In the genomic region with DNA sequence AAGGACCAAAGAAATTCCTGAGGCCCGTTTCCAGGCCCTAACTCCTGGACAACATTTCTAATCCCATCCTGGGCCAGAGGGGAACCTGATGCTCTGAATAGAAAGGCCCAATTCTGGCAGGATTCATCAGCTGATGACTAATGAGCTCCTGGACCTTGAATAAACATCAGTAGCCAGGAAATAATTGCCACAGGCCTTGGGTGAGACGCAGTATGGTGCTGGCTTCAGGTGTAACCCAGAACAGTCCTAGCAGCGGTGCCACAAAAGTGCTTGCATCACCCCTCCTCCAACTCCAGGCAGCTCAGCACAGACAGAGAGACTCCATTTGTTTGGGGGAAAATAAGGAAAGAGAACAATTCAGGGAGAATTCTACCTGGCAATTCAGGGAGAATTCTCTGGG, we compare ENCODE assay signal across 24 cellular contexts.
DNase-seq lines count a peak whose midpoint lies in the region; ATAC-seq, FAIRE-seq and TF ChIP-seq lines count a peak whose summit lies in the region.
"Had no signal": no experiment of that assay in that cellular context is flagged by ENCODE, and none has a peak within 500 bp of the region (broad histone marks: within the 10 kb centered on the region; RNA-seq: fewer than 3 reads in every experiment).

No MANE protein-coding gene starts in this region.

- H3K9me2 ChIP-seq in PC-3 (replicated peaks; ENCODE audit: low read length): no peaks in the 10 kb centered on the region

- H3K4me2 ChIP-seq in PC-3 (ENCODE audit: low read length): no peak overlapping the region
- H3K4me2 ChIP-seq in keratinocyte (ENCODE audit: control insufficient read depth, extremely low read depth, insufficient read depth, low read depth, low read length): no peak overlapping the region

- intact Hi-C loops in PC-3 (cut with micrococcal nuclease): no loop called here

- H3K4me1 ChIP-seq in PC-3 (ENCODE audit: insufficient read depth, low read length): peaks cover 4% of the 10 kb centered on the region
- peaks cover 3% of the 10 kb centered on the region for H3K4me1 ChIP-seq in keratinocyte (ENCODE audit: control insufficient read depth, extremely low read depth, insufficient read depth, low read length)
- H3K4me1 ChIP-seq: Caco-2 had no signal

- 0 out of 2 replicates have a peak, but pooled peaks cover 4% of the 10 kb centered on the region for H3K9me3 ChIP-seq in PC-3 (ENCODE audit: low read length)
- no peaks in the 10 kb centered on the region for H3K9me3 ChIP-seq in keratinocyte (ENCODE audit: control insufficient read depth, low read depth, low read length)
- H3K9me3 ChIP-seq: Caco-2 had no signal

- H3K9me1 ChIP-seq in keratinocyte (ENCODE audit: control insufficient read depth, extremely low read depth, insufficient read depth, low read length): no peaks in the 10 kb centered on the region

- H3K79me2 ChIP-seq in PC-3 (ENCODE audit: low read length): no peaks in the 10 kb centered on the region
- H3K79me2 ChIP-seq in keratinocyte (ENCODE audit: control insufficient read depth, insufficient read depth, low read length): no peaks in the 10 kb centered on the region

- no peak overlapping the region for H3K9ac ChIP-seq in PC-3 (ENCODE audit: low read length)
- no peak overlapping the region for H3K9ac ChIP-seq in keratinocyte (ENCODE audit: control insufficient read depth, extremely low read depth, insufficient read depth, low read length)

- H3K36me3 ChIP-seq in PC-3 (ENCODE audit: low read depth, low read length): no peaks in the 10 kb centered on the region
- H3K36me3 ChIP-seq in bronchial epithelial cell (ENCODE audit: control insufficient read depth, insufficient read depth, low read length): no peaks in the 10 kb centered on the region
- no peaks in the 10 kb centered on the region for H3K36me3 ChIP-seq in keratinocyte (ENCODE audit: control insufficient read depth in 2 of 2, extremely low read depth in 1 of 2, insufficient read depth in 2 of 2, low read length in 2 of 2)

- no peak overlapping the region for H3K4me3 ChIP-seq in PC-3 (ENCODE audit: low read length)
- H3K4me3 ChIP-seq in bronchial epithelial cell (ENCODE audit: low read depth, low read length): no peak overlapping the region
- no peak overlapping the region for H3K4me3 ChIP-seq in keratinocyte (ENCODE audit: control insufficient read depth in 2 of 3, extremely low read depth in 1 of 3, insufficient read depth in 2 of 3, low read depth in 1 of 3, low read length in 3 of 3)

- CTCF ChIA-PET in PC-3 (lab: Charles Lee): no interaction called here

- DNase-seq in ELR (ENCODE audit: low read depth) (peak; percentile 47), PC-3 (peak; percentile 55), bronchial epithelial cell (ENCODE audit: low read depth) (peak; percentile 77), keratinocyte (ENCODE audit: low read depth, low spot score) (no peak), EL (no peak), NCI-H82 (lab: John Stamatoyannopoulos, UW) (no peak), COLO668 (lab: John Stamatoyannopoulos, UW; ENCODE audit: unreplicated experiment) (no peak)
- DNase-seq: Caco-2; CD4-positive, alpha-beta T cell; DMS 273 treated with DMSO at 0.1 percent for 48 hours; DMS79 treated with DMSO at 0.1 percent for 48 hours; HCEC 1CT; KG1; MV-4-11; NCI-H1105 treated with DMSO at 0.1 percent for 48 hours; NCI-H2081; NCI-H2171; NCI-H345; NCI-H524 treated with DMSO at 0.1 percent for 48 hours; OCI-M1; SHP77 had no signal

- no TSS peak for BruUV-seq in PC-3 (replicated peaks; lab: Mats Ljungman, UMichigan)

- no peaks in the 10 kb centered on the region for H3F3A ChIP-seq in PC-3 (ENCODE audit: low read length, unreplicated experiment)

- H3K27me3 ChIP-seq in PC-3 (ENCODE audit: low read length) (no peaks in the 10 kb centered on the region), bronchial epithelial cell (ENCODE audit: control insufficient read depth, insufficient read depth, low read length) (no peaks in the 10 kb centered on the region), keratinocyte (ENCODE audit: control insufficient read depth, extremely low read depth, insufficient read depth, low read length) (no peaks in the 10 kb centered on the region)

- TF ChIP-seq CTCF in PC-3 (conservative IDR thresholded peaks at IDR 0.05; ENCODE audit: low read depth, low read length) (no peak), bronchial epithelial cell (IDR thresholded peaks at IDR 0.05; ENCODE audit: insufficient read depth, low read length, severe bottlenecking) (no peak), keratinocyte (optimal IDR thresholded peaks at IDR 0.05 in 1 of 3, IDR thresholded peaks at IDR 0.05 in 1 of 3, conservative IDR thresholded peaks at IDR 0.05 in 1 of 3; ENCODE audit: extremely low read depth in 1 of 3, insufficient read depth in 2 of 3, low read length in 3 of 3) (no peak)

- POLR2A ChIA-PET in PC-3 (lab: Charles Lee; ENCODE audit: unreplicated experiment): no interaction called here

- dilution Hi-C loops in keratinocyte (cut with MboI; ENCODE audit: extremely low pct_ligation_motif_present, low sequenced_read_pairs): no loop called here

- peak; percentile 82 for ATAC-seq in PC-3
- no peak for ATAC-seq in HG03196 (IDR thresholded peaks at IDR 0.05; ENCODE audit: unreplicated experiment)

- H3K27ac ChIP-seq in PC-3 (ENCODE audit: low read length) (no peak overlapping the region), keratinocyte (ENCODE audit: control insufficient read depth, insufficient read depth, low read length) (no peak overlapping the region)

- no peak for FAIRE-seq in bronchial epithelial cell (lab: Jason Lieb, UNC)
- FAIRE-seq in keratinocyte (lab: Jason Lieb, UNC): no peak
- FAIRE-seq: GM12891, HTR-8/SVneo had no signal

- H2AFZ ChIP-seq in PC-3 (ENCODE audit: low read length) (no peak overlapping the region), keratinocyte (ENCODE audit: control insufficient read depth, low read length) (peak overlapping the region; percentile 4)

- H4K20me1 ChIP-seq in PC-3 (ENCODE audit: low read length) (no peaks in the 10 kb centered on the region), keratinocyte (ENCODE audit: control insufficient read depth, extremely low read depth, insufficient read depth, low read length) (no peaks in the 10 kb centered on the region)

Comparison
In these comparisons a context has a peak if more than half of its experiments do, and no peak if none do; other contexts are left out.
1. DNase-seq: peak in ELR (single experiment), PC-3 (single experiment) and bronchial epithelial cell (single experiment); none in keratinocyte (single experiment), EL (single experiment), NCI-H82 (single experiment) and COLO668 (single experiment).